Comparison of ENCODE assay signal across 8 cellular contexts in the genomic region with DNA sequence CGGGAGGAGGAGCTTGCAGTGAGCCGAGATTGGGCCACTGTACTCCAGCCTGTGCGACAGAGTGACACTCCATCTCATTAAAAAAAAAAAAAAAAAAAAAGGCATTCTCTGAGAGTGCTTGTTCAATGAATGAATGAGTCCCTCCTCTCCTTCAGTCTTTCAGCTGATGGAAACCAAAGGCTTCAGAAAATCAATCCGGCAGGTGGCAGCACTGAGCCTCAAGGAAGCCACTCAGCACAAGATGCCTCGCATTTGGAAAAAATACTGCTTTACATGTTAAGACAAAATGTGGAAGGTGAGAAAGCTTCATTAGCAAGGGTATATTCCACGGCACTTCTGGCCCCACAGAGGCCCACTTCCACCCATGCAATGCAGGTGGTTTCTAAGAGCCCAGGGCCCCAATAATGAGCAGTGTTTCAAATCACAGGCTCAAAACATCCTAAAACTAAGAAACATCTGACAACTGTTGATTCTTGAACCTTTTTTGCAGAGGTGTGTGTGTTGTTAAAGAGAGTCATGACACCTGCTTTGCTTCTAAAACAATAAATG. TPM values are rescaled to one million over a fixed set of nuclear protein-coding genes. Genes with fewer than 3 reads are reported as not detected.
DNase-seq lines count a peak whose midpoint lies in the region; ATAC-seq and TF ChIP-seq lines count a peak whose summit lies in the region.

No MANE protein-coding gene starts in this region.

- H3K9me2 ChIP-seq in GM23248 (ENCODE audit: insufficient read depth): no peaks in the 10 kb centered on the region

- no peak for ATAC-seq in GM21367 (IDR thresholded peaks at IDR 0.05; ENCODE audit: unreplicated experiment)

- TF ChIP-seq CTCF in AG04450 (IDR thresholded peaks at IDR 0.05; ENCODE audit: low read depth, low read length): peak; percentile 85
- peak; percentile 63 for TF ChIP-seq CTCF in WI38 (IDR thresholded peaks at IDR 0.05; ENCODE audit: low read depth, low read length)
- TF ChIP-seq CTCF in breast epithelium (IDR thresholded peaks at IDR 0.05): peak; percentile 79 to 84 (median 82)

- POLR2A ChIA-PET in AG04450 (lab: Yijun Ruan, JAX): interaction anchor here (1.0 to 2.1 kb wide), 3 partner anchors 41 to 83 kb away, joined by 3 to 13 read pairs (median 9); partner anchors contain the start of gene GRB2

- CTCF ChIA-PET in AG04450 (lab: Charles Lee): interaction anchor here (0.7 to 4.0 kb wide), 34 partner anchors 9 to 104 kb away, joined by 3 to 64 read pairs (median 6); partner anchors contain the start of genes GRB2 and SLC25A19

- H3K9ac ChIP-seq in GM23248: no peak overlapping the region

- in situ Hi-C loops in GM23248 (cut with MboI): no loop called here

- TF ChIP-seq POLR2A in breast epithelium (IDR thresholded peaks at IDR 0.05): no peak

- H3K4me3 ChIP-seq in AG04450 (ENCODE audit: low read depth, low read length): no peak overlapping the region
- H3K4me3 ChIP-seq in GM23248: no peak overlapping the region
- H3K4me3 ChIP-seq in WI38 (ENCODE audit: low read depth, low read length): no peak overlapping the region
- H3K4me3 ChIP-seq in breast epithelium: no peak overlapping the region

- H3K36me3 ChIP-seq in GM23248 (ENCODE audit: low read depth) (peaks cover 13% of the 10 kb centered on the region; the same call in 1 of the 2 replicates), breast epithelium (no peaks in the 10 kb centered on the region)

- peaks cover 41% of the 10 kb centered on the region for H3K79me2 ChIP-seq in GM23248 (ENCODE audit: insufficient read depth)

- no peak overlapping the region for H2AFZ ChIP-seq in GM23248

- H3K27ac ChIP-seq in AG04450 (ENCODE audit: low read depth, low read length) (no peak overlapping the region), GM23248 (no peak overlapping the region), breast epithelium (no peak overlapping the region)

- H3K4me2 ChIP-seq in GM23248 (ENCODE audit: unreplicated experiment): no peak overlapping the region

- H3K9me3 ChIP-seq in AG04450 (ENCODE audit: control insufficient read depth, insufficient read depth, low read length) (no peaks in the 10 kb centered on the region), GM23248 (ENCODE audit: low read depth) (no peaks in the 10 kb centered on the region), breast epithelium (no peaks in the 10 kb centered on the region)

- H4K20me1 ChIP-seq in GM23248 (ENCODE audit: insufficient read depth): no peaks in the 10 kb centered on the region

- peaks cover 21% of the 10 kb centered on the region for H3K4me1 ChIP-seq in GM23248 (ENCODE audit: insufficient read depth)
- no peaks in the 10 kb centered on the region for H3K4me1 ChIP-seq in breast epithelium

- intact Hi-C loops in breast epithelium (cut with DNase I; ENCODE audit: low total_unique reads): loop anchor here (10.0 kb wide), 1 partner anchor 82 kb away; the partner anchor contains the start of gene GRB2

- H3F3A ChIP-seq in GM23248 (ENCODE audit: insufficient read depth): 0 out of 2 replicates have a peak, but pooled peaks cover 12% of the 10 kb centered on the region

- WGBS in GM23248 (ENCODE audit: low coverage in 1 of 2, low lambda C conversion rate in 2 of 2, missing lambda C conversion rate in 2 of 2), 2 experiments: 10% methylated on average over 6 of the region's 6 CpGs

- no peaks in the 10 kb centered on the region for H3K27me3 ChIP-seq in AG04450 (ENCODE audit: control insufficient read depth, insufficient read depth, low read length)
- H3K27me3 ChIP-seq in GM23248 (replicated peaks; ENCODE audit: insufficient read depth): no peaks in the 10 kb centered on the region
- H3K27me3 ChIP-seq in breast epithelium: no peaks in the 10 kb centered on the region

- DNase-seq in AG04450 (ENCODE audit: low read depth, low spot score): peak; percentile 69
- peak; percentile 89 for DNase-seq in GM23248
- DNase-seq in NCI-H2227 treated with DMSO at 0.1 percent for 48 hours (lab: John Stamatoyannopoulos, UW): peak; percentile 66
- peak; percentile 82 to 83 for DNase-seq in breast epithelium (ENCODE audit: low spot score in 2 of 2)
- peak; percentile 82 for DNase-seq in iris pigment epithelial cell (ENCODE audit: low read depth)
- peak; percentile 77 to 87 for DNase-seq in stimulated activated CD4-positive, alpha-beta T cell treated with anti-CD3 and anti-CD28 coated beads, Interleukin-1b, Interleukin-23, amount 100 ng/mL, for 1 hour (ENCODE audit: low read depth in 2 of 2)

RNA-seq across cellular contexts. Expression of gene SLC25A19, which starts 33.9 kb away (rescaled TPM):
- polyA plus RNA-seq in AG04450 (2011; rRNA removed): 3.5 and 4.4 TPM in 2 replicates
- 3.6 and 4.7 TPM in 2 replicates for polyA minus RNA-seq in AG04450 (2011; rRNA and poly(A)+ RNA removed)
- total RNA-seq in GM23248 (2014; rRNA removed; shearing (Covaris generic)): 6.2 and 16.9 TPM in 2 replicates
- polyA plus RNA-seq in GM23248 (2016; fragmentation: Nextera tagmentation; extraction: Ambion mirVana): 6.7 and 6.8 TPM in 2 replicates
- 10 to 100 TPM; 11.4 to 13.8 (median 12.3) TPM for total RNA-seq in breast epithelium

RNA-seq across cellular contexts. Expression of gene MIF4GD, which starts 52.1 kb away (rescaled TPM):
- 6.0 and 6.9 TPM in 2 replicates for polyA plus RNA-seq in AG04450 (2011; rRNA removed)
- polyA minus RNA-seq in AG04450 (2011; rRNA and poly(A)+ RNA removed): 4.3 and 4.7 TPM in 2 replicates
- 10.7 and 33.1 TPM in 2 replicates for total RNA-seq in GM23248 (2014; rRNA removed; shearing (Covaris generic))
- polyA plus RNA-seq in GM23248 (2016; fragmentation: Nextera tagmentation; extraction: Ambion mirVana): 14.1 and 14.4 TPM in 2 replicates
- total RNA-seq in breast epithelium: 10 to 100 TPM; 26.2 to 38.7 (median 28.8) TPM
